Comparison of ENCODE assay signal across 12 cellular contexts in the genomic region with DNA sequence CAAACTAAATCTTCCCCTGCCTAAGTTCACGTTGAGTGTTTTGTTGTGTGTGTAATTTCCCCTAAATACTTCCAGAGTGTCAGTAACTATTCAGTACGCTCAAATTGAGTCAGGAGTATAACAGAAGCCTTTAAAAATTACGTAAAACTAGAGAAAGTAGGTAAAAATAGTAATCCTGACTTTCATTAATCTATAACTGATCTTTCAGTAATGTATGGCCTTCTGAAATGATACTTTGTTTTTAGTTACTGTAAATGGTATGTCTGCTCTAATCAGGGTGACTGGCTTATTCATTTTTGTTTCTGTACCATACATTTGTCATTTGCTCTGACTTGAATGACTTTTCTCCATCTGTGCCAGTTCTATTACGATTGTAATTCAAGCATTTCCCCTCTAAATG. TPM values are rescaled to one million over a fixed set of nuclear protein-coding genes. Genes with fewer than 3 reads are reported as not detected.
DNase-seq lines count a peak whose midpoint lies in the region; ATAC-seq and TF ChIP-seq lines count a peak whose summit lies in the region.
"Had no signal": no experiment of that assay in that cellular context is flagged by ENCODE, and none has a peak within 500 bp of the region (broad histone marks: within the 10 kb centered on the region; RNA-seq: fewer than 3 reads in every experiment).

No MANE protein-coding gene starts in this region.

- H3K4me1 ChIP-seq in breast epithelium (no peaks in the 10 kb centered on the region), transverse colon (peaks cover 0 to 10% (median 2%) of the 10 kb centered on the region in 4 donors), BE2C (no peaks in the 10 kb centered on the region)

- in situ Hi-C loops in transverse colon (cut with MboI; ENCODE audit: low pct_ligation_motif_present in 1 of 4, low pct_unique_long_range_greater_than_20kb in 1 of 4, low sequenced_read_pairs in 3 of 4): no loop called here

- DNase-seq in MCF 10A (ENCODE audit: unreplicated experiment): no peak
- no peak for DNase-seq in breast epithelium (ENCODE audit: low spot score in 2 of 2)
- no peak for DNase-seq in transverse colon
- no peak for DNase-seq in stimulated activated CD4-positive, alpha-beta T cell treated with anti-CD3 and anti-CD28 coated beads, Interleukin-15, amount 100 ng/mL, for 24 hours
- DNase-seq in BE2C: no peak
- no peak for DNase-seq in AG08395 (ENCODE audit: low spot score)
- DNase-seq: NCI-H2171 treated with DMSO at 0.1 percent for 48 hours, spleen had no signal

- TF ChIP-seq POLR2A in breast epithelium (IDR thresholded peaks at IDR 0.05) (no peak), transverse colon (IDR thresholded peaks at IDR 0.05) (no peak)

- H3K4me3 Mint-ChIP-seq in MCF 10A (ENCODE audit: unreplicated experiment): no peak overlapping the region
- H3K4me3 Mint-ChIP-seq: B cell; stimulated activated naive CD8-positive, alpha-beta T cell treated with anti-CD3 and anti-CD28 coated beads, Interleukin-15, Interleukin-2, amounts not matched to agents 100 ng/mL and 50 ng/mL, for 24 hours had no signal

- intact Hi-C loops in MCF 10A (cut with micrococcal nuclease) (no loop called here), breast epithelium (cut with DNase I; ENCODE audit: low total_unique reads) (no loop called here), transverse colon (cut with DNase I; ENCODE audit: low total_unique reads) (no loop called here)

- TF ChIP-seq CTCF in MCF 10A (IDR thresholded peaks at IDR 0.05; ENCODE audit: unreplicated experiment) (no peak), breast epithelium (IDR thresholded peaks at IDR 0.05) (no peak), transverse colon (IDR thresholded peaks at IDR 0.05) (no peak), BE2C (IDR thresholded peaks at IDR 0.05; ENCODE audit: low read depth, low read length) (no peak)

- CTCF ChIA-PET in MCF 10A (lab: Yijun Ruan, JAX): interaction anchor here (1.9 kb wide), 1 partner anchor 195 kb away, joined by 6 read pairs; no protein-coding TSS in a partner anchor

- peaks cover under 1% of the 10 kb centered on the region for H3K36me3 ChIP-seq in breast epithelium
- peaks cover 0 to 56% (median 10%) of the 10 kb centered on the region in 4 donors for H3K36me3 ChIP-seq in transverse colon
- no peaks in the 10 kb centered on the region for H3K36me3 ChIP-seq in BE2C

- no TSS peak for BruUV-seq in MCF 10A (replicated peaks; lab: Mats Ljungman, UMichigan)

- POLR2A ChIA-PET in MCF 10A (lab: Yijun Ruan, JAX): no interaction called here

- H3K27me3 ChIP-seq in breast epithelium (no peaks in the 10 kb centered on the region), transverse colon (no peaks in the 10 kb centered on the region), BE2C (no peaks in the 10 kb centered on the region)
- H3K27me3 ChIP-seq: spleen had no signal

- peak overlapping the region; percentile 27 for H3K27ac Mint-ChIP-seq in MCF 10A (ENCODE audit: low read depth, unreplicated experiment)
- H3K27ac Mint-ChIP-seq: B cell; stimulated activated naive CD8-positive, alpha-beta T cell treated with anti-CD3 and anti-CD28 coated beads, Interleukin-15, Interleukin-2, amounts not matched to agents 100 ng/mL and 50 ng/mL, for 24 hours had no signal

- WGBS in transverse colon (ENCODE audit: low coverage in 1 of 2), 2 donors: 70 to 83% methylated on average over 4 of the region's 4 CpGs

- no peaks in the 10 kb centered on the region for H3K4me1 Mint-ChIP-seq in MCF 10A (ENCODE audit: insufficient read depth, unreplicated experiment)

- H3K9me3 ChIP-seq in breast epithelium (no peaks in the 10 kb centered on the region), transverse colon (no peaks in the 10 kb centered on the region), BE2C (no peaks in the 10 kb centered on the region)
- H3K9me3 ChIP-seq: spleen had no signal

- H3K36me3 Mint-ChIP-seq in MCF 10A (ENCODE audit: insufficient read depth, unreplicated experiment): peaks cover 84% of the 10 kb centered on the region

- H3K27me3 Mint-ChIP-seq in MCF 10A (ENCODE audit: insufficient read depth, unreplicated experiment): no peaks in the 10 kb centered on the region
- H3K27me3 Mint-ChIP-seq: B cell; stimulated activated naive CD8-positive, alpha-beta T cell treated with anti-CD3 and anti-CD28 coated beads, Interleukin-15, Interleukin-2, amounts not matched to agents 100 ng/mL and 50 ng/mL, for 24 hours had no signal

- TF ChIP-seq EP300 in transverse colon (IDR thresholded peaks at IDR 0.05; ENCODE audit: low read depth): no peak

- no peaks in the 10 kb centered on the region for H3K9me3 Mint-ChIP-seq in MCF 10A (ENCODE audit: unreplicated experiment)
- H3K9me3 Mint-ChIP-seq: stimulated activated naive CD8-positive, alpha-beta T cell treated with anti-CD3 and anti-CD28 coated beads, Interleukin-15, Interleukin-2, amounts not matched to agents 100 ng/mL and 50 ng/mL, for 24 hours had no signal

- peak; percentile 80 for ATAC-seq in HG02610 (IDR thresholded peaks at IDR 0.05; ENCODE audit: unreplicated experiment)
- peak; percentile 73 for ATAC-seq in HG03520 (IDR thresholded peaks at IDR 0.05; ENCODE audit: unreplicated experiment)

- no peak overlapping the region for H3K4me3 ChIP-seq in breast epithelium
- no peak overlapping the region for H3K4me3 ChIP-seq in transverse colon
- no peak overlapping the region for H3K4me3 ChIP-seq in BE2C (ENCODE audit: low read depth, low read length)
- H3K4me3 ChIP-seq: spleen had no signal

- H3K27ac ChIP-seq in breast epithelium (no peak overlapping the region), transverse colon (peak overlapping the region in 1 of 4 donors; percentile 3)
- H3K27ac ChIP-seq: spleen had no signal

RNA-seq across cellular contexts. Expression of a gene that starts 29.4 kb away (rescaled TPM):
- 32.1 and 36.5 TPM in 2 replicates for total RNA-seq in MCF 10A (2022)
- total RNA-seq in breast epithelium: 10 to 100 TPM; 42.4 to 51.1 (median 43.9) TPM
- total RNA-seq in transverse colon: 10 to 100 TPM; 32.6 to 85.7 (median 65.2) TPM
- polyA plus RNA-seq in BE2C (2012; ENCODE audit: insufficient read depth, insufficient read length, low read depth): 6.5 TPM

RNA-seq across cellular contexts. Expression of a gene that starts 29.6 kb away (rescaled TPM):
- 7.2 and 9.6 TPM in 2 replicates for total RNA-seq in MCF 10A (2022)
- 10 to 100 TPM in 2 of 3 donors, 1 to 10 TPM in 1; 9.4 to 26.2 (median 24.3) TPM for total RNA-seq in breast epithelium
- total RNA-seq in transverse colon: 10 to 100 TPM in 2 of 4 donors, 1 to 10 TPM in 2; 6.2 to 26.5 (median 16.8) TPM
- polyA plus RNA-seq in BE2C (2012; ENCODE audit: insufficient read depth, insufficient read length, low read depth): 1.2 TPM
